ENCODE assay signal across 27 cellular contexts in the genomic region with DNA sequence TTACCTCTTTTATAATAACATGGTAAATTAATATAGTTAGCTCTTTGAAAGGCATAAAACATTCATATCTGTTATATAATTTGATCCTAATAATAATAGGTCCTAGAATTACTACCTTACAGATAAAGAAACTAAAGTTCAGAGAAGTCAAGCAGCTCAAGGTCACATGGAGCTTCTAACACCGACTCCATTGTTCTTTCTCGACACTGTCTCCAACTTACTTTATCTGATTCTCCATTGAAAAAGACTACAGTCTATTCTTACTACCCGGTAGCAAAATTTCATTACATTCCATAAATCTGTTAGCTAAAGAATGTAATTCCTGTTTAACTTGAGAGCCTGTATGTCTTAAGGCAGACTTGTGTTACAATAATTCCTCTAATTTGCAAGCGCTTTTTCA.
"Had no signal": no experiment of that assay in that cellular context is flagged by ENCODE, and none has a peak within 500 bp of the region (broad histone marks: within the 10 kb centered on the region; RNA-seq: fewer than 3 reads in every experiment).

No MANE protein-coding gene starts in this region.

- ATAC-seq: activated CD4-positive, alpha-beta T cell treated with anti-CD3 and anti-CD28 coated beads for 36 hours; activated naive CD4-positive, alpha-beta T cell treated with anti-CD3 and anti-CD28 coated beads, Interleukin-2, amount 50 U/mL, for 72 hours; activated T-cell treated with anti-CD3 and anti-CD28 coated beads, Interleukin-2, amount 50 U/mL, for 72 hours; effector memory CD8-positive, alpha-beta T cell; foreskin keratinocyte; gastroesophageal sphincter; T-helper 17 cell had no signal

- H3K9me3 ChIP-seq: ascending aorta, esophagus muscularis mucosa, gastroesophageal sphincter had no signal

- H3K36me3 ChIP-seq: ascending aorta, esophagus muscularis mucosa, gastroesophageal sphincter had no signal

- FAIRE-seq: bronchial epithelial cell, colon had no signal

- H3K4me1 ChIP-seq: ascending aorta, foreskin keratinocyte, gastroesophageal sphincter had no signal

- DNase-seq: activated CD4-positive, alpha-beta memory T cell treated with anti-CD3 and anti-CD28 coated beads, Interleukin-2, amount 10 ng/mL, durations not matched to agents 7 days and 5 days; activated CD4-positive, alpha-beta T cell treated with anti-CD3 and anti-CD28 coated beads for 36 hours; activated CD4-positive, alpha-beta T cell treated with anti-CD3 and anti-CD28 coated beads, Interleukin-2, amount 10 ng/mL, durations not matched to agents 24 days and 14 days; activated CD4-positive, CD25-positive, alpha-beta regulatory T cell; activated CD4-positive, CD25-positive, alpha-beta regulatory T cell treated with anti-CD3 and anti-CD28 coated beads, Interleukin-2, amount 50 U/mL, for 72 hours; activated CD8-positive, alpha-beta memory T cell treated with anti-CD3 and anti-CD28 coated beads, Interleukin-2, amount 50 U/mL, for 48 hours; activated gamma-delta T cell; activated naive CD4-positive, alpha-beta T cell; activated naive CD4-positive, alpha-beta T cell treated with anti-CD3 and anti-CD28 coated beads, Interleukin-2, amount 10 ng/mL, durations not matched to agents 7 days and 5 days; activated naive CD8-positive, alpha-beta T cell treated with anti-CD3 and anti-CD28 coated beads, Interleukin-2, amount 10 ng/mL, durations not matched to agents 7 days and 5 days; activated T-cell treated with anti-CD3 and anti-CD28 coated beads for 4 hours; activated T-cell treated with anti-CD3 and anti-CD28 coated beads, Interleukin-2, amount 50 U/mL, for 24 hours; activated T-cell treated with anti-CD3 and anti-CD28 coated beads, Interleukin-2, amount 50 U/mL, for 72 hours; cortex of kidney; dermis blood vessel endothelial cell; effector CD4-positive, alpha-beta T cell; effector memory CD8-positive, alpha-beta T cell; erythroblast; foreskin keratinocyte; T-helper 1 cell; T-helper 17 cell had no signal

- H3K27ac ChIP-seq: ascending aorta, esophagus muscularis mucosa, foreskin keratinocyte, gastroesophageal sphincter had no signal

- H3K4me3 ChIP-seq: ascending aorta, esophagus muscularis mucosa, gastroesophageal sphincter had no signal

- H3K27me3 ChIP-seq: ascending aorta, esophagus muscularis mucosa, foreskin keratinocyte, gastroesophageal sphincter had no signal
